29 cellular contexts compared by ENCODE assay signal in the genomic region with DNA sequence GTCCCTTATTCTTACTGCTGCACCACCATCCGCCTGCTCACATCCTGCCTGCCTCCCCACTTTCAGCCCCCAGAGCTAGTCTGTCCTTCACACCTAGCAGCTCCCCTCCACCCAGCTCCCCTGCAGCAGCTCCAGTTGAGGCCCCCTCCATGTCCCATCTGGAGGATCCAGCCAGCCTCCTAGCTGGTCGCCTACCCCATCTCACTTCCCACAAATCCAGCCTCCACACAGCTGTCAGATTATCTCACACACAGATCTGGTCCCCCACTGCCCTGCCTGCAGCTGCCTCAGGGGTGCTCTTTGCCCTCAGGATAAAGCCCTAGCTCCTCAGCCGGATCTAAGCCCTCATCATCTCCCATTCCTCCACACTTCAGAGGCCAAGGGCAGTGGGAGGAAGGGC. TPM values are rescaled to one million over a fixed set of nuclear protein-coding genes. Genes with fewer than 3 reads are reported as not detected.
DNase-seq lines count a peak whose midpoint lies in the region; ATAC-seq, FAIRE-seq and TF ChIP-seq lines count a peak whose summit lies in the region.
"Had no signal": no experiment of that assay in that cellular context is flagged by ENCODE, and none has a peak within 500 bp of the region (broad histone marks: within the 10 kb centered on the region; RNA-seq: fewer than 3 reads in every experiment).

No MANE protein-coding gene starts in this region.

- no peak for TF ChIP-seq CTCF in K562 (IDR thresholded peaks at IDR 0.05 in 2 of 3, conservative IDR thresholded peaks at IDR 0.05 in 1 of 3; ENCODE audit: insufficient read depth in 2 of 3, low read depth in 1 of 3, low read length in 3 of 3)
- TF ChIP-seq CTCF in neural progenitor cell (IDR thresholded peaks at IDR 0.05) = no peak
- no peak for TF ChIP-seq CTCF in upper lobe of right lung (IDR thresholded peaks at IDR 0.05)

- H3K4me1 ChIP-seq in K562 (replicated peaks in 1 of 2; ENCODE audit: control insufficient read depth in 2 of 2, insufficient read depth in 2 of 2, low read length in 2 of 2) (peaks cover 0 to 7% of the 10 kb centered on the region in 2 experiments; a peak in 4 of 5 replicates), neural progenitor cell (peaks cover 6% of the 10 kb centered on the region), upper lobe of right lung (peaks cover 6% of the 10 kb centered on the region)
- H3K4me1 ChIP-seq: adrenal gland, parathyroid adenoma, transverse colon had no signal

- H3K27me3 ChIP-seq in K562 (ENCODE audit: control insufficient read depth in 2 of 2, insufficient read depth in 2 of 2, low read length in 2 of 2) (no peaks in the 10 kb centered on the region), neural progenitor cell (no peaks in the 10 kb centered on the region), upper lobe of right lung (no peaks in the 10 kb centered on the region)
- H3K27me3 ChIP-seq: adrenal gland, SJSA1, transverse colon had no signal

- peak overlapping the region in 1 of 2 experiments; percentile 3; a peak in 1 of 4 replicates for H3K9ac ChIP-seq in K562 (ENCODE audit: insufficient read depth in 1 of 2, low read depth in 2 of 2, low read length in 2 of 2)
- H3K9ac ChIP-seq in neural progenitor cell = no peak overlapping the region
- H3K9ac ChIP-seq: parathyroid adenoma had no signal

- peaks cover 17% of the 10 kb centered on the region; the same call in 2 of the 3 replicates for H3K36me3 ChIP-seq in K562 (ENCODE audit: control insufficient read depth, insufficient read depth, low read length)
- H3K36me3 ChIP-seq in neural progenitor cell = no peaks in the 10 kb centered on the region
- peaks cover 25% of the 10 kb centered on the region for H3K36me3 ChIP-seq in upper lobe of right lung

- no peak for TF ChIP-seq POLR2A in K562 (conservative IDR thresholded peaks at IDR 0.05)

- no peaks in the 10 kb centered on the region for H3K9me3 Mint-ChIP-seq in activated naive CD8-positive, alpha-beta T cell treated with anti-CD3 and anti-CD28 coated beads, Interleukin-2, amount 10 ng/mL, durations not matched to agents 7 days and 5 days
- no peaks in the 10 kb centered on the region for H3K9me3 Mint-ChIP-seq in activated naive CD8-positive, alpha-beta T cell treated with anti-CD3 and anti-CD28 coated beads, Interleukin-2, amount 50 U/mL, for 24 hours
- no peaks in the 10 kb centered on the region for H3K9me3 Mint-ChIP-seq in neural progenitor cell
- H3K9me3 Mint-ChIP-seq: HFFc6; naive thymus-derived CD4-positive, alpha-beta T cell had no signal

- intact Hi-C loops in K562 (cut with micrococcal nuclease) (no loop called here), upper lobe of right lung (cut with DNase I) (no loop called here)

- no peak for DNase-seq in activated naive CD8-positive, alpha-beta T cell treated with anti-CD3 and anti-CD28 coated beads, Interleukin-2, amount 10 ng/mL, durations not matched to agents 7 days and 5 days
- DNase-seq in activated naive CD8-positive, alpha-beta T cell treated with anti-CD3 and anti-CD28 coated beads, Interleukin-2, amount 50 U/mL, for 24 hours = no peak
- no peak for DNase-seq in K562 (ENCODE audit: extremely low read depth in 1 of 4, low spot score in 3 of 4)
- no peak for DNase-seq in neural progenitor cell (ENCODE audit: low spot score)
- peak; percentile 38 for DNase-seq in upper lobe of right lung
- DNase-seq in putamen (ENCODE audit: low spot score) = no peak
- DNase-seq in C1 segment of cervical spinal cord (lab: John Stamatoyannopoulos, UW) = no peak
- DNase-seq in stimulated activated CD4-positive, alpha-beta T cell treated with anti-CD3 and anti-CD28 coated beads, Interleukin-2, amount 100 ng/mL, for 24 hours = no peak
- DNase-seq: activated CD4-positive, alpha-beta T cell treated with anti-CD3 and anti-CD28 coated beads for 48 hours; activated CD8-positive, alpha-beta memory T cell treated with anti-CD3 and anti-CD28 coated beads, Interleukin-2, amount 50 U/mL, for 4 hours; activated effector memory CD4-positive, alpha-beta T cell treated with Interleukin-2 at 50 U/mL for 16 hours; COR-L47; HFFc6; left cardiac atrium; mesendoderm; naive thymus-derived CD4-positive, alpha-beta T cell; NCI-H1092; NCI-H2029; NCI-H345; NK-92 treated with Interleukin-12 subunit alpha and Interleukin-12 subunit beta, amount 100 ng/mL, for 24 hours; stimulated activated CD4-positive, alpha-beta T cell treated with anti-CD3 and anti-CD28 coated beads, Interleukin-1b, Interleukin-23, amount 100 ng/mL, for 48 hours; stimulated activated naive CD8-positive, alpha-beta T cell treated with anti-CD3 and anti-CD28 coated beads, Interleukin-15, Interleukin-2, amounts not matched to agents 100 U/mL and 50 U/mL, for 24 hours; T-helper 2 cell; transverse colon had no signal

- H3K9me3 ChIP-seq in K562 (replicated peaks; ENCODE audit: control insufficient read depth, insufficient read depth, low read depth, low read length) (no peaks in the 10 kb centered on the region), neural progenitor cell (ENCODE audit: low read depth) (no peaks in the 10 kb centered on the region), upper lobe of right lung (no peaks in the 10 kb centered on the region)
- H3K9me3 ChIP-seq: adrenal gland, SJSA1, transverse colon had no signal

- BruUV-seq in K562 (replicated peaks; lab: Mats Ljungman, UMichigan) = no TSS peak

- CTCF ChIA-PET in K562 (lab: Yijun Ruan, JAX; ENCODE audit: low intra/inter-chr PET ratio) = no interaction called here

- no peak overlapping the region for H3K4me3 Mint-ChIP-seq in activated naive CD8-positive, alpha-beta T cell treated with anti-CD3 and anti-CD28 coated beads, Interleukin-2, amount 10 ng/mL, durations not matched to agents 7 days and 5 days
- H3K4me3 Mint-ChIP-seq in activated naive CD8-positive, alpha-beta T cell treated with anti-CD3 and anti-CD28 coated beads, Interleukin-2, amount 50 U/mL, for 24 hours = no peak overlapping the region
- H3K4me3 Mint-ChIP-seq in neural progenitor cell = no peak overlapping the region
- H3K4me3 Mint-ChIP-seq: naive thymus-derived CD4-positive, alpha-beta T cell had no signal

- POLR2A ChIA-PET in activated naive CD8-positive, alpha-beta T cell treated with anti-CD3 and anti-CD28 coated beads, Interleukin-2, amount 10 ng/mL, durations not matched to agents 7 days and 5 days (lab: Charles Lee) = interaction anchor here (0.7 to 3.2 kb wide), 5 partner anchors 18 to 59 kb away, joined by 3 to 11 read pairs (median 4); a partner anchor contains a TSS
- POLR2A ChIA-PET in K562 (lab: Yijun Ruan, JAX) = interaction anchor here (0.5 to 1.2 kb wide), 4 partner anchors 14 to 158 kb away, joined by 3 to 5 read pairs (median 4); no protein-coding TSS in a partner anchor

- H3K27ac ChIP-seq in K562 (ENCODE audit: extremely low read depth, low read depth, low read length) = no peak overlapping the region
- no peak overlapping the region for H3K27ac ChIP-seq in neural progenitor cell
- H3K27ac ChIP-seq in upper lobe of right lung = no peak overlapping the region
- H3K27ac ChIP-seq: adrenal gland, epithelial cell of prostate, parathyroid adenoma, SJSA1, transverse colon had no signal

- no peak for TF ChIP-seq RAD21 in K562 (CRISPR knock-in tag; conservative IDR thresholded peaks at IDR 0.05 in 1 of 2, IDR thresholded peaks at IDR 0.05 in 1 of 2)

- WGBS in K562 (ENCODE audit: insufficient coverage, low coverage, missing lambda C conversion rate) = 17% methylated on average over 3 of the region's 3 CpGs

- no peak for TF ChIP-seq EP300 in K562 (IDR thresholded peaks at IDR 0.05; ENCODE audit: low read length)

- H3K27me3 Mint-ChIP-seq in activated naive CD8-positive, alpha-beta T cell treated with anti-CD3 and anti-CD28 coated beads, Interleukin-2, amount 10 ng/mL, durations not matched to agents 7 days and 5 days = no peaks in the 10 kb centered on the region
- H3K27me3 Mint-ChIP-seq in activated naive CD8-positive, alpha-beta T cell treated with anti-CD3 and anti-CD28 coated beads, Interleukin-2, amount 50 U/mL, for 24 hours = no peaks in the 10 kb centered on the region
- H3K27me3 Mint-ChIP-seq in neural progenitor cell (ENCODE audit: insufficient read depth, low read depth) = peaks cover 6% of the 10 kb centered on the region
- H3K27me3 Mint-ChIP-seq: naive thymus-derived CD4-positive, alpha-beta T cell had no signal

- in situ Hi-C loops in K562 (cut with MboI) = no loop called here

- H2AFZ ChIP-seq in K562 (ENCODE audit: low read depth, low read length) (no peak overlapping the region), neural progenitor cell (replicated peaks) (no peak overlapping the region)
- H2AFZ ChIP-seq: parathyroid adenoma had no signal

- H3K79me2 ChIP-seq in K562 (ENCODE audit: control insufficient read depth, insufficient read depth, low read length) = no peaks in the 10 kb centered on the region
- no peaks in the 10 kb centered on the region for H3K79me2 ChIP-seq in neural progenitor cell (ENCODE audit: low read depth)
- H3K79me2 ChIP-seq: parathyroid adenoma had no signal

- no peak for FAIRE-seq in K562 (lab: Jason Lieb, UNC)
- FAIRE-seq: GM12892 had no signal

- peaks cover 9% of the 10 kb centered on the region for H3K36me3 Mint-ChIP-seq in activated naive CD8-positive, alpha-beta T cell treated with anti-CD3 and anti-CD28 coated beads, Interleukin-2, amount 10 ng/mL, durations not matched to agents 7 days and 5 days
- H3K36me3 Mint-ChIP-seq in activated naive CD8-positive, alpha-beta T cell treated with anti-CD3 and anti-CD28 coated beads, Interleukin-2, amount 50 U/mL, for 24 hours (ENCODE audit: low read depth) = peaks cover 7% of the 10 kb centered on the region
- H3K36me3 Mint-ChIP-seq in neural progenitor cell = peaks cover 13% of the 10 kb centered on the region

- peaks cover 29% of the 10 kb centered on the region for H3K4me1 Mint-ChIP-seq in activated naive CD8-positive, alpha-beta T cell treated with anti-CD3 and anti-CD28 coated beads, Interleukin-2, amount 10 ng/mL, durations not matched to agents 7 days and 5 days
- H3K4me1 Mint-ChIP-seq in activated naive CD8-positive, alpha-beta T cell treated with anti-CD3 and anti-CD28 coated beads, Interleukin-2, amount 50 U/mL, for 24 hours = peaks cover 10% of the 10 kb centered on the region
- H3K4me1 Mint-ChIP-seq in neural progenitor cell = peaks cover 12% of the 10 kb centered on the region

- no peak overlapping the region for H3K4me3 ChIP-seq in K562
- H3K4me3 ChIP-seq in neural progenitor cell = no peak overlapping the region
- no peak overlapping the region for H3K4me3 ChIP-seq in upper lobe of right lung
- H3K4me3 ChIP-seq: adrenal gland, SJSA1, transverse colon had no signal

- H3K9me1 ChIP-seq in K562 (ENCODE audit: control insufficient read depth, insufficient read depth, low read length) = no peaks in the 10 kb centered on the region

- ATAC-seq in activated naive CD8-positive, alpha-beta T cell treated with anti-CD3 and anti-CD28 coated beads, Interleukin-2, amount 10 ng/mL, durations not matched to agents 7 days and 5 days (ENCODE audit: low read depth) = no peak
- no peak for ATAC-seq in activated naive CD8-positive, alpha-beta T cell treated with anti-CD3 and anti-CD28 coated beads, Interleukin-2, amount 50 U/mL, for 24 hours
- peak; percentile 15; the same call in 2 of the 3 replicates for ATAC-seq in K562
- ATAC-seq in upper lobe of right lung = no peak
- ATAC-seq: naive thymus-derived CD4-positive, alpha-beta T cell; stimulated activated naive CD8-positive, alpha-beta T cell treated with anti-CD3 and anti-CD28 coated beads, Interleukin-15, Interleukin-2, amounts not matched to agents 100 U/mL and 50 U/mL, for 24 hours had no signal

- no peak overlapping the region for H3K4me2 ChIP-seq in K562 (ENCODE audit: insufficient read depth, low read length)
- no peak overlapping the region for H3K4me2 ChIP-seq in neural progenitor cell

- H3K27ac Mint-ChIP-seq in activated naive CD8-positive, alpha-beta T cell treated with anti-CD3 and anti-CD28 coated beads, Interleukin-2, amount 10 ng/mL, durations not matched to agents 7 days and 5 days = peak overlapping the region; percentile 37
- no peak overlapping the region for H3K27ac Mint-ChIP-seq in activated naive CD8-positive, alpha-beta T cell treated with anti-CD3 and anti-CD28 coated beads, Interleukin-2, amount 50 U/mL, for 24 hours
- H3K27ac Mint-ChIP-seq in neural progenitor cell = peak overlapping the region; percentile 6

- H4K20me1 ChIP-seq in K562 (replicated peaks; ENCODE audit: control insufficient read depth, insufficient read depth, low read length) (no peaks in the 10 kb centered on the region), neural progenitor cell (ENCODE audit: low read depth) (no peaks in the 10 kb centered on the region)

- H3F3A ChIP-seq in neural progenitor cell (ENCODE audit: low read depth) = no peaks in the 10 kb centered on the region

RNA-seq across cellular contexts. Expression of a gene that starts 8.8 kb away (rescaled TPM):
- 10 to 100 TPM; 15.2 to 15.8 TPM for total RNA-seq in activated naive CD8-positive, alpha-beta T cell treated with anti-CD3 and anti-CD28 coated beads, Interleukin-2, amount 10 ng/mL, durations not matched to agents 7 days and 5 days
- 17.2 and 52.5 TPM in 2 replicates for total RNA-seq in K562 (2011; cell fraction: chromatin; rRNA removed; ENCODE audit: low replicate concordance)
- total RNA-seq in K562 (2011; cell fraction: nucleolus; rRNA removed) = 48.0 and 55.7 TPM in 2 replicates
- total RNA-seq in K562 (2011; cell fraction: nucleoplasm; rRNA removed) = 32.8 and 33.4 TPM in 2 replicates
- total RNA-seq in K562 (2014; rRNA removed) (4.8 and 5.7 TPM in 2 replicates), K562 (2014; rRNA removed; fragmentation: Illumina TruSeq; extraction: Trizol) (1.7 and 3.3 TPM in 2 replicates), K562 (2015; rRNA removed; fragmentation: Illumina TruSeq; extraction: Trizol) (6.1 and 6.6 TPM in 2 replicates), K562 (2021) (6.2 and 6.8 TPM in 2 replicates), neural progenitor cell (ENCODE audit: low replicate concordance) (3.5 and 11.7 TPM in 2 replicates), upper lobe of right lung (5.4 TPM)
- polyA plus RNA-seq in K562 (2011; rRNA removed) (8.2 and 12.8 TPM in 2 replicates), K562 (2014; fragmentation: Illumina TruSeq; extraction: Trizol) (6.4 and 6.8 TPM in 2 replicates), K562 (2014; fragmentation: Nextera tagmentation; extraction: Ambion mirVana) (under 1 TPM in 1 of 2 experiments, not detected in 1; 0.04 TPM), K562 (2014; rRNA removed) (3.6 and 7.2 TPM in 2 replicates)
- polyA plus RNA-seq in K562 (2011; cell fraction: cytosol; rRNA removed) = 15.1 and 15.7 TPM in 2 replicates
- polyA plus RNA-seq in K562 (2011; cell fraction: nucleus; rRNA removed) = 24.4 and 28.1 TPM in 2 replicates
- polyA plus RNA-seq in K562 (2012) = 12.7 and 16.6 TPM in 2 replicates
- polyA minus RNA-seq in K562 (2011; rRNA and poly(A)+ RNA removed) = 7.0 and 9.6 TPM in 2 replicates
- polyA minus RNA-seq in K562 (2011; cell fraction: cytosol; rRNA and poly(A)+ RNA removed) = 8.2 and 10.7 TPM in 2 replicates
- 8.9 and 13.2 TPM in 2 replicates for polyA minus RNA-seq in K562 (2011; cell fraction: nucleus; rRNA and poly(A)+ RNA removed)
- polyA plus RNA-seq: naive thymus-derived CD4-positive, alpha-beta T cell had no signal

RNA-seq across cellular contexts. Expression of a gene that starts 18.4 kb away (rescaled TPM):
- total RNA-seq in activated naive CD8-positive, alpha-beta T cell treated with anti-CD3 and anti-CD28 coated beads, Interleukin-2, amount 10 ng/mL, durations not matched to agents 7 days and 5 days = 10 to 100 TPM; 55.3 to 63.2 TPM
- 9.1 and 12.8 TPM in 2 replicates for total RNA-seq in K562 (2011; cell fraction: chromatin; rRNA removed; ENCODE audit: low replicate concordance)
- total RNA-seq in K562 (2011; cell fraction: nucleolus; rRNA removed) = 12.8 and 16.2 TPM in 2 replicates
- 10.7 and 15.0 TPM in 2 replicates for total RNA-seq in K562 (2011; cell fraction: nucleoplasm; rRNA removed)
- total RNA-seq in K562 (2014; rRNA removed) = 36.6 and 79.6 TPM in 2 replicates
- 26.2 and 29.3 TPM in 2 replicates for total RNA-seq in K562 (2014; rRNA removed; fragmentation: Illumina TruSeq; extraction: Trizol)
- total RNA-seq in K562 (2015; rRNA removed; fragmentation: Illumina TruSeq; extraction: Trizol) = 31.1 and 32.4 TPM in 2 replicates
- total RNA-seq in K562 (2021) = 51.7 and 65.5 TPM in 2 replicates
- 63.4 and 64.7 TPM in 2 replicates for polyA plus RNA-seq in K562 (2011; rRNA removed)
- polyA plus RNA-seq in K562 (2011; cell fraction: cytosol; rRNA removed) = 107 and 180 TPM in 2 replicates
- 29.7 and 35.7 TPM in 2 replicates for polyA plus RNA-seq in K562 (2011; cell fraction: nucleus; rRNA removed)
- polyA plus RNA-seq in K562 (2012) = 41.6 and 62.1 TPM in 2 replicates
- 52.8 and 65.0 TPM in 2 replicates for polyA plus RNA-seq in K562 (2014; fragmentation: Illumina TruSeq; extraction: Trizol)
- polyA plus RNA-seq in K562 (2014; fragmentation: Nextera tagmentation; extraction: Ambion mirVana) = 10 to 100 TPM; 19.2 to 44.9 TPM
- 47.8 and 70.3 TPM in 2 replicates for polyA plus RNA-seq in K562 (2014; rRNA removed)
- 40.5 and 52.2 TPM in 2 replicates for polyA minus RNA-seq in K562 (2011; rRNA and poly(A)+ RNA removed)
- 40.3 and 40.8 TPM in 2 replicates for polyA minus RNA-seq in K562 (2011; cell fraction: cytosol; rRNA and poly(A)+ RNA removed)
- 8.6 and 10.9 TPM in 2 replicates for polyA minus RNA-seq in K562 (2011; cell fraction: nucleus; rRNA and poly(A)+ RNA removed)
- 60.4 and 69.3 TPM in 2 replicates for total RNA-seq in neural progenitor cell (ENCODE audit: low replicate concordance)
- 40.8 TPM for total RNA-seq in upper lobe of right lung
